In the genomic region with DNA sequence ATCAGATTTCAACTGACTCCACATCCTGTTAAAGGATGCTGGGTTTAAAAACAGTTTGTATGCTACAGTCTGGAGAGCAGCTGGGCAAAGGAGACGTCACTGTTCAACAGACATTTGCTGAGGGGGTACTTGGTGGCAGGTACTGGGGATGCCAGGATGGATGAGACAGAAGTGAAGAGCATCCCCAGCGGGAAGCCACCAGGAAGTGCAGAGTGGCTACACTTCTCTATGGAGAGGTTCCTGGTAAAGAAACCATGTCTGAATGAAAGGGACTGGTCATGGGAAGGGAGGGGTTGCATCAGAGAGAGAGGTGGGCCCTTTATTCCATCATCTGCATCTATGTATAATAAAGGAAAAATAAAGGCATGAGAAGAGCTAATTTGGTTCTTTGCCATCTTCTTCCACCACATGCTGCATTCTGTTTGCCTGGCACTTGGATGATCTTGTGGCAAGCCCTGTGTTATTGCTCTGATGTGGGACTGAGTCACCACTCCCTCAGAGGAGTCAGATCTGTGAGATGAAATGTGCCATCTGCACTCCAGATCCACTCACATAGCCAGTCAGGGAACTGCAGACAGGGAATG, we compare ENCODE assay signal across 9 cellular contexts.
DNase-seq lines count a peak whose midpoint lies in the region; ATAC-seq, FAIRE-seq and TF ChIP-seq lines count a peak whose summit lies in the region.
"Had no signal": no experiment of that assay in that cellular context is flagged by ENCODE, and none has a peak within 500 bp of the region (broad histone marks: within the 10 kb centered on the region; RNA-seq: fewer than 3 reads in every experiment).

No MANE protein-coding gene starts in this region.

- H3K4me2 ChIP-seq in H9 (ENCODE audit: insufficient read depth, insufficient read length, low read length) (no peak overlapping the region), keratinocyte (ENCODE audit: control insufficient read depth, extremely low read depth, insufficient read depth, low read depth, low read length) (peak overlapping the region; percentile 4)

- H3K14ac ChIP-seq in H9 (ENCODE audit: insufficient read depth, low read length): no peak overlapping the region

- H3K27me3 ChIP-seq in H9 (ENCODE audit: insufficient read depth, low read length): no peaks in the 10 kb centered on the region
- no peaks in the 10 kb centered on the region for H3K27me3 ChIP-seq in keratinocyte (ENCODE audit: control insufficient read depth, extremely low read depth, insufficient read depth, low read length)

- H4K5ac ChIP-seq in H9 (ENCODE audit: insufficient read length, low read depth, low read length): no peak overlapping the region

- no peak overlapping the region for H3K23ac ChIP-seq in H9 (ENCODE audit: insufficient read length, low read depth, low read length)

- H3T11ph ChIP-seq in H9 (ENCODE audit: low read length): no peak overlapping the region

- peaks cover 0 to 10% of the 10 kb centered on the region in 2 experiments for H3K36me3 ChIP-seq in keratinocyte (ENCODE audit: control insufficient read depth in 2 of 2, extremely low read depth in 1 of 2, insufficient read depth in 2 of 2, low read length in 2 of 2)

- H3K56ac ChIP-seq in H9 (ENCODE audit: insufficient read length, low read depth, low read length): no peak overlapping the region

- H3K9me3 ChIP-seq in H9 (ENCODE audit: control insufficient read depth, low read depth, low read length) (no peaks in the 10 kb centered on the region), keratinocyte (ENCODE audit: control insufficient read depth, low read depth, low read length) (no peaks in the 10 kb centered on the region)

- H3K9me3 Mint-ChIP-seq in H9: peaks cover 3 to 4% of the 10 kb centered on the region in 2 experiments; a peak in 4 of 5 replicates

- no peak overlapping the region for H2BK12ac ChIP-seq in H9 (ENCODE audit: insufficient read length, low read depth, low read length)

- H2AFZ ChIP-seq in H9 (ENCODE audit: low read length) (no peak overlapping the region), keratinocyte (ENCODE audit: control insufficient read depth, low read length) (no peak overlapping the region)

- no peak overlapping the region for H4K8ac ChIP-seq in H9 (replicated peaks; ENCODE audit: insufficient read length, low read depth, low read length)

- H3K4me1 ChIP-seq in H9 (ENCODE audit: insufficient read depth, low read length) (no peaks in the 10 kb centered on the region), keratinocyte (ENCODE audit: control insufficient read depth, extremely low read depth, insufficient read depth, low read length) (peaks cover 16% of the 10 kb centered on the region)

- no peak overlapping the region for H3K18ac ChIP-seq in H9 (ENCODE audit: insufficient read length, low read depth, low read length)

- H3K79me1 ChIP-seq in H9 (ENCODE audit: insufficient read depth, low read depth, low read length, poor library complexity, severe bottlenecking): no peaks in the 10 kb centered on the region

- H3K9me1 ChIP-seq in keratinocyte (ENCODE audit: control insufficient read depth, extremely low read depth, insufficient read depth, low read length): no peaks in the 10 kb centered on the region

- H3K4me3 Mint-ChIP-seq in H9: no peak overlapping the region

- TF ChIP-seq CTCF in H9 (conservative IDR thresholded peaks at IDR 0.05) (no peak), astrocyte of the spinal cord (IDR thresholded peaks at IDR 0.05; ENCODE audit: low read depth, low read length) (no peak), keratinocyte (optimal IDR thresholded peaks at IDR 0.05 in 1 of 3, IDR thresholded peaks at IDR 0.05 in 1 of 3, conservative IDR thresholded peaks at IDR 0.05 in 1 of 3; ENCODE audit: extremely low read depth in 1 of 3, insufficient read depth in 2 of 3, low read length in 3 of 3) (no peak)

- H2BK15ac ChIP-seq in H9 (ENCODE audit: low read depth, low read length): no peak overlapping the region

- no peak overlapping the region for H2AK5ac ChIP-seq in H9 (ENCODE audit: insufficient read length, low read length)

- H3K9ac ChIP-seq in H9 (ENCODE audit: extremely low read depth, insufficient read length, low read length) (no peak overlapping the region), keratinocyte (ENCODE audit: control insufficient read depth, extremely low read depth, insufficient read depth, low read length) (no peak overlapping the region)

- no peak overlapping the region for H2BK120ac ChIP-seq in H9 (ENCODE audit: low read depth, low read length, poor library complexity, severe bottlenecking)

- peaks cover 5 to 9% of the 10 kb centered on the region in 2 experiments for H3K4me1 Mint-ChIP-seq in H9

- no peak overlapping the region for H4K91ac ChIP-seq in H9 (ENCODE audit: insufficient read length, low read depth, low read length)

- no peaks in the 10 kb centered on the region for H4K20me1 ChIP-seq in H9 (ENCODE audit: control insufficient read depth, insufficient read depth, insufficient read length)
- H4K20me1 ChIP-seq in keratinocyte (ENCODE audit: control insufficient read depth, extremely low read depth, insufficient read depth, low read length): no peaks in the 10 kb centered on the region

- no peak overlapping the region for H2BK5ac ChIP-seq in H9 (ENCODE audit: insufficient read length, low read length)

- WGBS in H9 (ENCODE audit: extremely low coverage, insufficient read length, low lambda C conversion rate): no CpG with 5 or more reads among the region's 2 CpGs

- H3K4me3 ChIP-seq in astrocyte of the spinal cord (ENCODE audit: low read depth, low read length): peak overlapping the region; percentile 16
- no peak overlapping the region for H3K4me3 ChIP-seq in keratinocyte (ENCODE audit: control insufficient read depth in 2 of 3, extremely low read depth in 1 of 3, insufficient read depth in 2 of 3, low read depth in 1 of 3, low read length in 3 of 3)

- no peaks in the 10 kb centered on the region for H3K27me3 Mint-ChIP-seq in H9 (ENCODE audit: low read depth)

- no peaks in the 10 kb centered on the region for H3K23me2 ChIP-seq in H9 (ENCODE audit: insufficient read length, low read depth, low read length, poor library complexity, severe bottlenecking)

- peaks cover 45 to 78% (median 72%) of the 10 kb centered on the region in 3 experiments for H3K36me3 Mint-ChIP-seq in H9 (ENCODE audit: insufficient read depth in 1 of 3, low read depth in 3 of 3)

- in situ Hi-C loops in astrocyte of the spinal cord (cut with HindIII; ENCODE audit: low sequenced_read_pairs): no loop called here

- H3K4ac ChIP-seq in H9 (ENCODE audit: low read depth, low read length): no peak overlapping the region

- dilution Hi-C loops in keratinocyte (cut with MboI; ENCODE audit: extremely low pct_ligation_motif_present, low sequenced_read_pairs): no loop called here

- peak; percentile 97 for FAIRE-seq in keratinocyte (lab: Jason Lieb, UNC)
- FAIRE-seq: TTC549 had no signal

- H2BK20ac ChIP-seq in H9 (ENCODE audit: low read depth, low read length, poor library complexity, severe bottlenecking): no peak overlapping the region

- DNase-seq in A172 (ENCODE audit: low spot score): peak; percentile 85
- DNase-seq in H9: no peak
- DNase-seq in astrocyte of the spinal cord (ENCODE audit: low read depth, low spot score): peak; percentile 97
- peak; percentile 62 for DNase-seq in keratinocyte (ENCODE audit: low read depth, low spot score)
- DNase-seq in NCI-H1417 treated with DMSO at 0.1 percent for 48 hours (lab: John Stamatoyannopoulos, UW): no peak
- DNase-seq in GM19240 (ENCODE audit: insufficient read length, low spot score): no peak
- DNase-seq in SKM-1 (lab: John Stamatoyannopoulos, UW; ENCODE audit: unreplicated experiment): no peak

- no peaks in the 10 kb centered on the region for H3K79me2 ChIP-seq in H9 (ENCODE audit: insufficient read depth, low read length)
- H3K79me2 ChIP-seq in keratinocyte (ENCODE audit: control insufficient read depth, insufficient read depth, low read length): no peaks in the 10 kb centered on the region

- no peak for ATAC-seq in GM18498 (IDR thresholded peaks at IDR 0.05; ENCODE audit: unreplicated experiment)

- H3K27ac Mint-ChIP-seq in H9: peak overlapping the region in 2 of 3 experiments; percentile 74 to 83; a peak in 2 of 7 replicates

- H3K27ac ChIP-seq in H9 (ENCODE audit: insufficient read length, low read depth, low read length): no peak overlapping the region
- H3K27ac ChIP-seq in keratinocyte (ENCODE audit: control insufficient read depth, insufficient read depth, low read length): peak overlapping the region; percentile 3

Comparison
In these comparisons a context has a peak if more than half of its experiments do, and no peak if none do; other contexts are left out.
1. DNase-seq: peak in A172 (single experiment), astrocyte of the spinal cord (single experiment) and keratinocyte (single experiment); none in H9 (single experiment), NCI-H1417 treated with DMSO at 0.1 percent for 48 hours (single experiment), GM19240 (single experiment) and SKM-1 (single experiment).